In genomic region chr10:21519327-21519933, GRCh38 we compare ENCODE assay signal across 8 cellular contexts. TPM values are rescaled to one million over a fixed set of nuclear protein-coding genes. Genes with fewer than 3 reads are reported as not detected.
DNase-seq lines count a peak whose midpoint lies in the region; ATAC-seq, FAIRE-seq and TF ChIP-seq lines count a peak whose summit lies in the region.

No MANE protein-coding gene starts in this region.

- ATAC-seq in HCT116 (no peak), GM21367 (IDR thresholded peaks at IDR 0.05; ENCODE audit: unreplicated experiment) (no peak), HG03457 (IDR thresholded peaks at IDR 0.05; ENCODE audit: unreplicated experiment) (no peak)

- H3K27me3 ChIP-seq in HCT116 (ENCODE audit: insufficient read depth, low read length) (no peaks in the 10 kb centered on the region), muscle layer of colon (ENCODE audit: control insufficient read depth in 1 of 2, insufficient read depth in 2 of 2, low read length in 2 of 2) (no peaks in the 10 kb centered on the region)

- H3K9ac ChIP-seq in HCT116 (ENCODE audit: low read length) (peak overlapping the region; percentile 48), muscle layer of colon (ENCODE audit: low read length) (peak overlapping the region; percentile 90)

- H3K4me1 ChIP-seq in HCT116 (ENCODE audit: control insufficient read depth in 1 of 2, insufficient read depth in 2 of 2, low read length in 2 of 2), result peaks cover 13 to 37% of the 10 kb centered on the region in 2 experiments; a peak in 3 of 4 replicates
- peaks cover 40% of the 10 kb centered on the region for H3K4me1 ChIP-seq in muscle layer of colon (ENCODE audit: insufficient read depth, low read length)

- peak overlapping the region; percentile 42 to 63 for H3K4me3 ChIP-seq in HCT116 (replicated peaks in 1 of 2; ENCODE audit: low read depth in 1 of 2, low read length in 2 of 2)
- H3K4me3 ChIP-seq in muscle layer of colon (ENCODE audit: low read depth in 1 of 2, low read length in 2 of 2), result peak overlapping the region; percentile 63 to 69

- H3K36me3 ChIP-seq in HCT116 (ENCODE audit: control insufficient read depth in 1 of 2, insufficient read depth in 2 of 2, low read length in 2 of 2) (no peaks in the 10 kb centered on the region), muscle layer of colon (ENCODE audit: insufficient read depth, low read length) (no peaks in the 10 kb centered on the region)

- TF ChIP-seq CTCF in 22Rv1 (IDR thresholded peaks at IDR 0.05) (no peak), HCT116 (IDR thresholded peaks at IDR 0.05 in 2 of 3, conservative IDR thresholded peaks at IDR 0.05 in 1 of 3; ENCODE audit: borderline replicate concordance in 1 of 3, insufficient read depth in 1 of 3, low read depth in 2 of 3, low read length in 2 of 3) (no peak)

- H3K9me3 ChIP-seq in HCT116 (ENCODE audit: control insufficient read depth in 1 of 2, insufficient read depth in 1 of 2, low read depth in 1 of 2, low read length in 2 of 2) (no peaks in the 10 kb centered on the region), muscle layer of colon (ENCODE audit: low read length) (no peaks in the 10 kb centered on the region)

- RAD21 ChIA-PET in HCT116 (lab: Charles Lee; ENCODE audit: low non-redundant PET in 1 of 2, low total read pairs in 2 of 2, uncharacterized antibody in 2 of 2, unreplicated experiment in 2 of 2), result no interaction called here

- H4K20me1 ChIP-seq in HCT116 (ENCODE audit: insufficient read depth), result no peaks in the 10 kb centered on the region

- TF ChIP-seq POLR2A in HCT116 (IDR thresholded peaks at IDR 0.05; ENCODE audit: borderline replicate concordance, extremely low read depth, insufficient read depth, insufficient read length) (no peak), H54 (IDR thresholded peaks at IDR 0.05; ENCODE audit: low read depth, low read length) (no peak)

- H3K4me2 ChIP-seq in HCT116 (ENCODE audit: low read length), result peak overlapping the region; percentile 92

- CTCF ChIA-PET in HCT116 (lab: Charles Lee), result no interaction called here

- POLR2A ChIA-PET in HCT116 (lab: Charles Lee), result interaction anchor here (0.6 kb wide), 1 partner anchor 104 kb away, joined by 3 read pairs; no protein-coding TSS in a partner anchor

- BruUV-seq in HCT116 (replicated peaks; lab: Mats Ljungman, UMichigan), result no TSS peak

- TF ChIP-seq RAD21 in HCT116 (IDR thresholded peaks at IDR 0.05; ENCODE audit: low read depth), result no peak

- FAIRE-seq in H54 (lab: Jason Lieb, UNC), result no peak

- no peaks in the 10 kb centered on the region for H3K79me2 ChIP-seq in HCT116 (ENCODE audit: insufficient read depth, low read length)

- DNase-seq in HCT116 (ENCODE audit: low read depth, low spot score) (no peak), caudate nucleus (lab: John Stamatoyannopoulos, UW) (no peak), H54 (ENCODE audit: insufficient read length, low spot score) (no peak), glomerular visceral epithelial cell (ENCODE audit: extremely low spot score) (no peak)

- intact Hi-C loops in HCT116 (cut with micrococcal nuclease), result loop anchor here (5.0 kb wide), 1 partner anchor 242 kb away; no protein-coding TSS in a partner anchor

- peak overlapping the region; percentile 65 for H2AFZ ChIP-seq in HCT116 (ENCODE audit: low read depth, low read length, poor library complexity, severe bottlenecking)

- no peaks in the 10 kb centered on the region for H3K9me2 ChIP-seq in HCT116 (ENCODE audit: insufficient read depth)

- H3K27ac ChIP-seq in 22Rv1 (peak overlapping the region; percentile 88), HCT116 (ENCODE audit: low read depth, low read length) (no peak overlapping the region), caudate nucleus (ENCODE audit: low read depth, low read length) (peak overlapping the region; percentile 78), muscle layer of colon (ENCODE audit: low read depth, low read length) (peak overlapping the region; percentile 84)

TF ChIP-seq in HCT116, 20 proteins besides CTCF, POLR2A, EP300 and RAD21:
- TF ChIP-seq SP1 (IDR thresholded peaks at IDR 0.05; ENCODE audit: low read depth) (no peak), CBX3 (IDR thresholded peaks at IDR 0.05; ENCODE audit: low read depth) (no peak), EZH2 (IDR thresholded peaks at IDR 0.05) (no peak), ATF3 (IDR thresholded peaks at IDR 0.05) (no peak), SRF (IDR thresholded peaks at IDR 0.05; ENCODE audit: low read depth) (no peak), YY1 (IDR thresholded peaks at IDR 0.05; ENCODE audit: extremely low read depth, insufficient replicate concordance, low read depth, low read length) (no peak), EGR1 (IDR thresholded peaks at IDR 0.05; ENCODE audit: low read depth) (no peak), ZBTB33 (IDR thresholded peaks at IDR 0.05; ENCODE audit: extremely low read depth, insufficient replicate concordance, low read length) (no peak), CEBPB (IDR thresholded peaks at IDR 0.05; ENCODE audit: low read depth) (no peak)

RNA-seq across cellular contexts. Expression of gene SKIDA1, which starts 6.1 kb away (rescaled TPM):
- 0.34 TPM for total RNA-seq in HCT116 (2021; ENCODE audit: unreplicated experiment)
- polyA plus RNA-seq in HCT116 (2012), result 0.12 and 0.20 TPM in 2 replicates

RNA-seq across cellular contexts. Expression of gene MLLT10, which starts 14.6 kb away (rescaled TPM):
- 45.2 TPM for total RNA-seq in HCT116 (2021; ENCODE audit: unreplicated experiment)
- polyA plus RNA-seq in HCT116 (2012), result 17.3 and 25.3 TPM in 2 replicates
